Comparison of ENCODE assay signal across 17 cellular contexts in genomic region chr7:135910393-135911036, GRCh38.
A peak's percentile ranks its signal among the peaks of the same experiment; 100 is the strongest.
DNase-seq lines count a peak whose midpoint lies in the region; ATAC-seq and TF ChIP-seq lines count a peak whose summit lies in the region.
"Had no signal": no experiment of that assay in that cellular context is flagged by ENCODE, and none has a peak within 500 bp of the region (broad histone marks: within the 10 kb centered on the region; RNA-seq: fewer than 3 reads in every experiment).

No MANE protein-coding gene starts in this region.

- DNase-seq in cardiac muscle cell (ENCODE audit: low read depth in 1 of 2, low spot score in 1 of 2) (no peak), Right ventricle myocardium inferior (ENCODE audit: missing footprints) (no peak), NCI-H82 treated with DMSO at 0.1 percent for 48 hours (lab: John Stamatoyannopoulos, UW; ENCODE audit: unreplicated experiment) (peak; percentile 45), glutamatergic neuron (no peak), NCI-H1930 (lab: John Stamatoyannopoulos, UW) (no peak), SHP77 (lab: John Stamatoyannopoulos, UW) (no peak), cerebellum (ENCODE audit: low spot score) (no peak)
- DNase-seq: BE2C; Caco-2; CD4-positive, alpha-beta T cell; GF-D8; HCEC 1CT; KG1; NCI-H1436 treated with DMSO at 0.1 percent for 48 hours; NCI-H2029 treated with DMSO at 0.1 percent for 48 hours; SK-N-SH had no signal

- no peaks in the 10 kb centered on the region for H3K9me3 ChIP-seq in cardiac muscle cell (ENCODE audit: low read depth)
- H3K9me3 ChIP-seq: BE2C, Caco-2, SK-N-SH had no signal

- no peak for ATAC-seq in Right ventricle myocardium inferior
- ATAC-seq: GM23338 had no signal

- TF ChIP-seq CTCF in cardiac muscle cell (IDR thresholded peaks at IDR 0.05; ENCODE audit: low read depth, low read length) (no peak), glutamatergic neuron (IDR thresholded peaks at IDR 0.05; ENCODE audit: partially characterized antibody, unreplicated experiment) (no peak)

- peaks cover 4% of the 10 kb centered on the region for H3K27me3 Mint-ChIP-seq in glutamatergic neuron (ENCODE audit: unreplicated experiment)
- H3K27me3 Mint-ChIP-seq: CD4-positive, alpha-beta T cell had no signal

- peak overlapping the region; percentile 86 for H3K27ac ChIP-seq in cardiac muscle cell

- no peaks in the 10 kb centered on the region for H3K36me3 Mint-ChIP-seq in glutamatergic neuron (ENCODE audit: unreplicated experiment)

- intact Hi-C loops in Right ventricle myocardium inferior (cut with DNase I), result no loop called here

- H3K36me3 ChIP-seq in cardiac muscle cell, result no peaks in the 10 kb centered on the region
- H3K36me3 ChIP-seq: BE2C had no signal

- no peaks in the 10 kb centered on the region for H3K27me3 ChIP-seq in cardiac muscle cell
- H3K27me3 ChIP-seq: BE2C had no signal

- no peak overlapping the region for H3K4me3 ChIP-seq in cardiac muscle cell
- H3K4me3 ChIP-seq: GM23338 had no signal

- H3K9me3 Mint-ChIP-seq in glutamatergic neuron (ENCODE audit: unreplicated experiment), result peaks cover 4% of the 10 kb centered on the region
- H3K9me3 Mint-ChIP-seq: CD4-positive, alpha-beta T cell; GM23338 had no signal

- H3K4me3 Mint-ChIP-seq in glutamatergic neuron (ENCODE audit: unreplicated experiment), result no peak overlapping the region
- H3K4me3 Mint-ChIP-seq: CD4-positive, alpha-beta T cell; GM23338 had no signal

- peak overlapping the region; percentile 94 for H3K27ac Mint-ChIP-seq in glutamatergic neuron (ENCODE audit: unreplicated experiment)
- H3K27ac Mint-ChIP-seq: CD4-positive, alpha-beta T cell; GM23338 had no signal

- peaks cover 28% of the 10 kb centered on the region for H3K4me1 ChIP-seq in cardiac muscle cell (ENCODE audit: low read depth)
- H3K4me1 ChIP-seq: BE2C, Caco-2 had no signal

- H3K4me1 Mint-ChIP-seq in glutamatergic neuron (ENCODE audit: low read depth, unreplicated experiment), result peaks cover 12% of the 10 kb centered on the region
- H3K4me1 Mint-ChIP-seq: GM23338 had no signal
